1 cellular context compared by ENCODE assay signal in the genomic region with DNA sequence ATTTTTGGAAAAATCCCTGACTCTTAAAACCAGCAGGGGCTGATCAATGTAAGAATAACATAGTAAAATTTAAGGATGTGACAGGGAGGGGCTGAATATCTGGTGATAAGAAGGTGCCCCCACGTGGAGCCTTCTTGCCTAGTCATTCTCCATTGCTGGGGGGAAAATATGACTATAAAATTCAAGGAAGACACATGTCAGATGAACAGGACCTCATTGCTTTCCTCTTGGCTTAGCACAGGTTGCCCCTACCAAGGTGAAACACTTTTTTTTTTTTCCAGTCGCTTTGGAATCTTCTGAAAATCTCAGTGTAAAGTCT.
TF ChIP-seq lines count a peak whose summit lies in the region.

No MANE protein-coding gene starts in this region.

TF ChIP-seq in GM23338, 12 proteins besides CTCF, POLR2A, EP300 and RAD21:
- TF ChIP-seq, protein P1, sequence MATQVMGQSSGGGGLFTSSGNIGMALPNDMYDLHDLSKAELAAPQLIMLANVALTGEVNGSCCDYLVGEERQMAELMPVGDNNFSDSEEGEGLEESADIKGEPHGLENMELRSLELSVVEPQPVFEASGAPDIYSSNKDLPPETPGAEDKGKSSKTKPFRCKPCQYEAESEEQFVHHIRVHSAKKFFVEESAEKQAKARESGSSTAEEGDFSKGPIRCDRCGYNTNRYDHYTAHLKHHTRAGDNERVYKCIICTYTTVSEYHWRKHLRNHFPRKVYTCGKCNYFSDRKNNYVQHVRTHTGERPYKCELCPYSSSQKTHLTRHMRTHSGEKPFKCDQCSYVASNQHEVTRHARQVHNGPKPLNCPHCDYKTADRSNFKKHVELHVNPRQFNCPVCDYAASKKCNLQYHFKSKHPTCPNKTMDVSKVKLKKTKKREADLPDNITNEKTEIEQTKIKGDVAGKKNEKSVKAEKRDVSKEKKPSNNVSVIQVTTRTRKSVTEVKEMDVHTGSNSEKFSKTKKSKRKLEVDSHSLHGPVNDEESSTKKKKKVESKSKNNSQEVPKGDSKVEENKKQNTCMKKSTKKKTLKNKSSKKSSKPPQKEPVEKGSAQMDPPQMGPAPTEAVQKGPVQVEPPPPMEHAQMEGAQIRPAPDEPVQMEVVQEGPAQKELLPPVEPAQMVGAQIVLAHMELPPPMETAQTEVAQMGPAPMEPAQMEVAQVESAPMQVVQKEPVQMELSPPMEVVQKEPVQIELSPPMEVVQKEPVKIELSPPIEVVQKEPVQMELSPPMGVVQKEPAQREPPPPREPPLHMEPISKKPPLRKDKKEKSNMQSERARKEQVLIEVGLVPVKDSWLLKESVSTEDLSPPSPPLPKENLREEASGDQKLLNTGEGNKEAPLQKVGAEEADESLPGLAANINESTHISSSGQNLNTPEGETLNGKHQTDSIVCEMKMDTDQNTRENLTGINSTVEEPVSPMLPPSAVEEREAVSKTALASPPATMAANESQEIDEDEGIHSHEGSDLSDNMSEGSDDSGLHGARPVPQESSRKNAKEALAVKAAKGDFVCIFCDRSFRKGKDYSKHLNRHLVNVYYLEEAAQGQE (IDR thresholded peaks at IDR 0.05; ENCODE audit: unreplicated experiment) = no peak
- TF ChIP-seq STAT1 (IDR thresholded peaks at IDR 0.05; ENCODE audit: unreplicated experiment) (no peak), CREB1 (CRISPR knock-in tag; IDR thresholded peaks at IDR 0.05; ENCODE audit: low read depth) (no peak)
